ENCODE assay signal across 1 cellular context in the genomic region with DNA sequence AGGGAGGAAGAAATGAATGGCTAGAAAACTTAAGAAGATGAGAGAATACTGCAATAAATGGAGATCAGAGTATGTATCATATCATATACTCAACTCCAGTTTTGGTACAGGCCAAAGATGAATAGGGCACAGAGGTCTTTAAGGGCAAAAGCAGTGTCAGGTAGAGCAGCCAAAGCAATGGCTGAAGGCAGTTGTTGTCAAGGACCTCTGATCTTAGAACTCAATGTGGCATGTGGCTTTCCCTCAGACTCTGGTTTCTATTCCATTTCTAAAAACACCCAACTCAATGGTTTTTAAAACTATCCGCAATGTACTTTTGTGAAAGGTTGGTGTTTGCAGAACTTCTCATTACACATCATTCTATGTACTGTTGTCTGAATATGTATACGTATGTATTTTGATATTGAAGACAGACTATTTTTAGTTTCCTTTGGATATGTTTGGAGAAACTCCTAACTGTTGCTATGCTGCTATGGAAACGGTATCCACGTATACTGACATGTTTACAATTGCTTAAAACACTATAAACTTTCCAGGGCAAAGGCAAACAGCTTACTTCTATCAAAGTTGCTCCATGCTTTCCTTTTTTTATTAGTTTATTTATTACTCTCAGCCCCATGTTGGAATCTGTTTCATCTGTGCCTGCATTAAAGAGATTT.
TF ChIP-seq lines count a peak whose summit lies in the region.

No MANE protein-coding gene starts in this region.

TF ChIP-seq in K562, 482 proteins besides CTCF, POLR2A, EP300 and RAD21 (continued from another document):
- TF ChIP-seq, protein P1, sequence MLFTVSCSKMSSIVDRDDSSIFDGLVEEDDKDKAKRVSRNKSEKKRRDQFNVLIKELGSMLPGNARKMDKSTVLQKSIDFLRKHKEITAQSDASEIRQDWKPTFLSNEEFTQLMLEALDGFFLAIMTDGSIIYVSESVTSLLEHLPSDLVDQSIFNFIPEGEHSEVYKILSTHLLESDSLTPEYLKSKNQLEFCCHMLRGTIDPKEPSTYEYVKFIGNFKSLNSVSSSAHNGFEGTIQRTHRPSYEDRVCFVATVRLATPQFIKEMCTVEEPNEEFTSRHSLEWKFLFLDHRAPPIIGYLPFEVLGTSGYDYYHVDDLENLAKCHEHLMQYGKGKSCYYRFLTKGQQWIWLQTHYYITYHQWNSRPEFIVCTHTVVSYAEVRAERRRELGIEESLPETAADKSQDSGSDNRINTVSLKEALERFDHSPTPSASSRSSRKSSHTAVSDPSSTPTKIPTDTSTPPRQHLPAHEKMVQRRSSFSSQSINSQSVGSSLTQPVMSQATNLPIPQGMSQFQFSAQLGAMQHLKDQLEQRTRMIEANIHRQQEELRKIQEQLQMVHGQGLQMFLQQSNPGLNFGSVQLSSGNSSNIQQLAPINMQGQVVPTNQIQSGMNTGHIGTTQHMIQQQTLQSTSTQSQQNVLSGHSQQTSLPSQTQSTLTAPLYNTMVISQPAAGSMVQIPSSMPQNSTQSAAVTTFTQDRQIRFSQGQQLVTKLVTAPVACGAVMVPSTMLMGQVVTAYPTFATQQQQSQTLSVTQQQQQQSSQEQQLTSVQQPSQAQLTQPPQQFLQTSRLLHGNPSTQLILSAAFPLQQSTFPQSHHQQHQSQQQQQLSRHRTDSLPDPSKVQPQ (CRISPR knock-in tag; IDR thresholded peaks at IDR 0.05; ENCODE audit: borderline replicate concordance), result no peak
- TF ChIP-seq RUNX1 (IDR thresholded peaks at IDR 0.05; ENCODE audit: low read depth) (no peak), L3MBTL2 (IDR thresholded peaks at IDR 0.05) (no peak), NCOA1 (IDR thresholded peaks at IDR 0.05; ENCODE audit: low read depth) (no peak)
